In genomic region chr5:71457106-71457505, GRCh38 we compare ENCODE assay signal across 2 cellular contexts.
TF ChIP-seq lines count a peak whose summit lies in the region.

No MANE protein-coding gene starts in this region.

TF ChIP-seq in A549, 52 proteins besides CTCF, POLR2A, EP300 and RAD21 (continued from another document):
- TF ChIP-seq HES2 (IDR thresholded peaks at IDR 0.05) (no peak), HDAC2 (IDR thresholded peaks at IDR 0.05) (no peak), JUNB (IDR thresholded peaks at IDR 0.05) (no peak), CEBPB (IDR thresholded peaks at IDR 0.05) (no peak)

TF ChIP-seq in HCT116, 20 proteins besides CTCF, POLR2A, EP300 and RAD21:
- TF ChIP-seq, protein P1, sequence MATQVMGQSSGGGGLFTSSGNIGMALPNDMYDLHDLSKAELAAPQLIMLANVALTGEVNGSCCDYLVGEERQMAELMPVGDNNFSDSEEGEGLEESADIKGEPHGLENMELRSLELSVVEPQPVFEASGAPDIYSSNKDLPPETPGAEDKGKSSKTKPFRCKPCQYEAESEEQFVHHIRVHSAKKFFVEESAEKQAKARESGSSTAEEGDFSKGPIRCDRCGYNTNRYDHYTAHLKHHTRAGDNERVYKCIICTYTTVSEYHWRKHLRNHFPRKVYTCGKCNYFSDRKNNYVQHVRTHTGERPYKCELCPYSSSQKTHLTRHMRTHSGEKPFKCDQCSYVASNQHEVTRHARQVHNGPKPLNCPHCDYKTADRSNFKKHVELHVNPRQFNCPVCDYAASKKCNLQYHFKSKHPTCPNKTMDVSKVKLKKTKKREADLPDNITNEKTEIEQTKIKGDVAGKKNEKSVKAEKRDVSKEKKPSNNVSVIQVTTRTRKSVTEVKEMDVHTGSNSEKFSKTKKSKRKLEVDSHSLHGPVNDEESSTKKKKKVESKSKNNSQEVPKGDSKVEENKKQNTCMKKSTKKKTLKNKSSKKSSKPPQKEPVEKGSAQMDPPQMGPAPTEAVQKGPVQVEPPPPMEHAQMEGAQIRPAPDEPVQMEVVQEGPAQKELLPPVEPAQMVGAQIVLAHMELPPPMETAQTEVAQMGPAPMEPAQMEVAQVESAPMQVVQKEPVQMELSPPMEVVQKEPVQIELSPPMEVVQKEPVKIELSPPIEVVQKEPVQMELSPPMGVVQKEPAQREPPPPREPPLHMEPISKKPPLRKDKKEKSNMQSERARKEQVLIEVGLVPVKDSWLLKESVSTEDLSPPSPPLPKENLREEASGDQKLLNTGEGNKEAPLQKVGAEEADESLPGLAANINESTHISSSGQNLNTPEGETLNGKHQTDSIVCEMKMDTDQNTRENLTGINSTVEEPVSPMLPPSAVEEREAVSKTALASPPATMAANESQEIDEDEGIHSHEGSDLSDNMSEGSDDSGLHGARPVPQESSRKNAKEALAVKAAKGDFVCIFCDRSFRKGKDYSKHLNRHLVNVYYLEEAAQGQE (IDR thresholded peaks at IDR 0.05; ENCODE audit: low read depth), result no peak
